1 cellular context compared by ENCODE assay signal in genomic region chr1:11273595-11274234, GRCh38.
TF ChIP-seq lines count a peak whose summit lies in the region.

No MANE protein-coding gene starts in this region.

TF ChIP-seq in K562, 482 proteins besides CTCF, POLR2A, EP300 and RAD21 (continued from another document):
- TF ChIP-seq, protein P1, sequence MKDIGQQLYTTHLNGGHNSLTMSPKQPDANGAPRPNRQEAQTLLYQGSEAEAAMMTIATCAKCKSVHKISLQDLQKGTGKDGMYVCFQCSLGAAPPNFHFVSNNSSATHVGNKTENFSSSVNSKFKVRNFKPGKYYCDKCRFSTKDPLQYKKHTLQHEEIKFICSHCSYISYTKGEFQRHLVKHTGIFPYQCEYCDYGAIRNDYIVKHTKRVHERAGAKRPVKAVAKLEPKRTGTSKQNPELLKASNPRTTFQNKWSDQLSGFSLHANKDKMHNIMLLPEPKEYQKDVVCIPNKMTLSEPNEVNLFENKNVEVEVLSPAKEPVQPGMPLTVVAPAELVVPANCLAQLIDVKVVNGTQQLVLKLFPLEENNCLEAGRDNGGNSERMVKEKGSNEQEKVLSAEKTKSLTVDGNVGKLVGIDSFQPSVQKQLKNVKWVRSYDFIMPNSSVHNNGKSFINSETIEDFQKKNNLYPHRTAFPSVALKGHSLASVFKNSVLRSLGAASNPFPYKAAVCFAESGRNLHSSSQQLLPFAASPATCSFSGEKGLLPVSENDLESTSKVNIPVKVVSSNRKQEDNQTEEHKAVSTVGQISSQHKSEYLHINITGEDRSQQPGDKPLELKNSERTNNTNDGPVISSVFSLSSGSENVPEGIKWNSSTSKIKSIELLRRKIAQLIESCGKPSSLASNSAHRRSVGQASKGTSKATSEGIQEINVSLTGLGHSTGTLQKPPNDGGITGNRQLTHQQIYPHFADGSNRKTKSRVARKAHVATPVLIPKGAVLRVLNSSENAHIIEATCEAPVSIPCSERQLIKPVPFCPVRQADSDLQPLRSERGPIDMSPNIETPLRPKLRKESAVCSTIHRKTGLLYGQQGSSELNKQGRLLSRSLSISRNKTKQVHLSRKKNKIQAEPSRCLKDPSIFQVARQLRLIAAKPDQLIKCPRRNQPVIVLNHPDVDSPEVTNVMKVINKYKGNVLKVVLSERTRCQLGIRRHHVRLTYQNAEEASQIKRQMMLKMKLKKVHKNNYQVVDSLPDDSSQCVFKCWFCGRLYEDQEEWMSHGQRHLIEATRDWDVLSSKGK (CRISPR knock-in tag; IDR thresholded peaks at IDR 0.05), result no peak
- TF ChIP-seq ZNF444 (CRISPR knock-in tag; IDR thresholded peaks at IDR 0.05) (no peak), TOE1 (IDR thresholded peaks at IDR 0.05; ENCODE audit: borderline replicate concordance) (no peak), TOE1 (CRISPR knock-in tag; IDR thresholded peaks at IDR 0.05; ENCODE audit: borderline replicate concordance, low read depth) (0 out of 2 replicates have a peak, but pooled peaks have one; percentile 49), ZFX (CRISPR knock-in tag; IDR thresholded peaks at IDR 0.05) (no peak), NBN (IDR thresholded peaks at IDR 0.05; ENCODE audit: low read depth) (no peak), CBFA2T3 (IDR thresholded peaks at IDR 0.05) (no peak), ZNF12 (CRISPR knock-in tag; IDR thresholded peaks at IDR 0.05) (no peak), SMAD2 (IDR thresholded peaks at IDR 0.05; ENCODE audit: low read depth, low read length) (no peak), PRPF4 (IDR thresholded peaks at IDR 0.05; ENCODE audit: insufficient read depth, low read depth, low read length, poor library complexity, severe bottlenecking) (no peak), RREB1 (CRISPR knock-in tag; IDR thresholded peaks at IDR 0.05) (no peak), KAT7 (CRISPR knock-in tag; IDR thresholded peaks at IDR 0.05; ENCODE audit: borderline replicate concordance) (no peak), ZNF561 (CRISPR knock-in tag; conservative IDR thresholded peaks at IDR 0.05) (no peak), ZNF766 (CRISPR knock-in tag; conservative IDR thresholded peaks at IDR 0.05) (no peak; the same call in 1 of the 2 replicates), SMAD4 (CRISPR knock-in tag; conservative IDR thresholded peaks at IDR 0.05) (no peak), MEIS2 (IDR thresholded peaks at IDR 0.05; ENCODE audit: partially characterized antibody) (no peak), TCF7L2 (IDR thresholded peaks at IDR 0.05; ENCODE audit: low read depth, low read length) (no peak), ZNF23 (CRISPR knock-in tag; IDR thresholded peaks at IDR 0.05) (no peak), ZNF431 (CRISPR knock-in tag; IDR thresholded peaks at IDR 0.05) (no peak), NCOR1 (IDR thresholded peaks at IDR 0.05) (no peak), ZNF124 (CRISPR knock-in tag; IDR thresholded peaks at IDR 0.05) (no peak), ZNF274 (IDR thresholded peaks at IDR 0.05; ENCODE audit: borderline replicate concordance, low read depth, low read length) (no peak), RBM39 (optimal IDR thresholded peaks at IDR 0.05; ENCODE audit: low read depth, low read length) (no peak), NELFE (IDR thresholded peaks at IDR 0.05; ENCODE audit: insufficient read depth, insufficient read length) (no peak), ZNF717 (CRISPR knock-in tag; IDR thresholded peaks at IDR 0.05) (no peak), ERF (CRISPR knock-in tag; IDR thresholded peaks at IDR 0.05) (no peak), ZNF77 (CRISPR knock-in tag; IDR thresholded peaks at IDR 0.05) (no peak), GABPB2 (CRISPR knock-in tag; conservative IDR thresholded peaks at IDR 0.05) (no peak), NFRKB (IDR thresholded peaks at IDR 0.05; ENCODE audit: low read depth) (no peak), ZNF785 (CRISPR knock-in tag; IDR thresholded peaks at IDR 0.05) (no peak), GATA2 (CRISPR knock-in tag; IDR thresholded peaks at IDR 0.05) (no peak), ZC3H4 (CRISPR knock-in tag; IDR thresholded peaks at IDR 0.05; ENCODE audit: borderline replicate concordance) (no peak), SIN3A (IDR thresholded peaks at IDR 0.05; ENCODE audit: borderline replicate concordance in 2 of 2, control insufficient read depth in 1 of 2, low read depth in 2 of 2, low read length in 2 of 2) (peak in 1 of 2 experiments; percentile 37; a peak in 1 of 4 replicates), MTA1 (IDR thresholded peaks at IDR 0.05; ENCODE audit: borderline replicate concordance) (no peak), ZNF146 (CRISPR knock-in tag; IDR thresholded peaks at IDR 0.05; ENCODE audit: unreplicated experiment) (no peak), ETV1 (tag; conservative IDR thresholded peaks at IDR 0.05; ENCODE audit: low read depth) (no peak), ASH1L (IDR thresholded peaks at IDR 0.05; ENCODE audit: borderline replicate concordance, low read depth, partially characterized antibody) (no peak), TFAM (CRISPR knock-in tag; conservative IDR thresholded peaks at IDR 0.05) (no peak)
- TF ChIP-seq, protein P2, sequence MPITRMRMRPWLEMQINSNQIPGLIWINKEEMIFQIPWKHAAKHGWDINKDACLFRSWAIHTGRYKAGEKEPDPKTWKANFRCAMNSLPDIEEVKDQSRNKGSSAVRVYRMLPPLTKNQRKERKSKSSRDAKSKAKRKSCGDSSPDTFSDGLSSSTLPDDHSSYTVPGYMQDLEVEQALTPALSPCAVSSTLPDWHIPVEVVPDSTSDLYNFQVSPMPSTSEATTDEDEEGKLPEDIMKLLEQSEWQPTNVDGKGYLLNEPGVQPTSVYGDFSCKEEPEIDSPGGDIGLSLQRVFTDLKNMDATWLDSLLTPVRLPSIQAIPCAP (CRISPR knock-in tag; IDR thresholded peaks at IDR 0.05; ENCODE audit: borderline replicate concordance), result 0 out of 2 replicates have a peak, but pooled peaks have one; percentile 71
- TF ChIP-seq, protein P3, sequence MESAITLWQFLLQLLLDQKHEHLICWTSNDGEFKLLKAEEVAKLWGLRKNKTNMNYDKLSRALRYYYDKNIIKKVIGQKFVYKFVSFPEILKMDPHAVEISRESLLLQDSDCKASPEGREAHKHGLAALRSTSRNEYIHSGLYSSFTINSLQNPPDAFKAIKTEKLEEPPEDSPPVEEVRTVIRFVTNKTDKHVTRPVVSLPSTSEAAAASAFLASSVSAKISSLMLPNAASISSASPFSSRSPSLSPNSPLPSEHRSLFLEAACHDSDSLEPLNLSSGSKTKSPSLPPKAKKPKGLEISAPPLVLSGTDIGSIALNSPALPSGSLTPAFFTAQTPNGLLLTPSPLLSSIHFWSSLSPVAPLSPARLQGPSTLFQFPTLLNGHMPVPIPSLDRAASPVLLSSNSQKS (CRISPR knock-in tag; IDR thresholded peaks at IDR 0.05), result no peak
- TF ChIP-seq, protein P4, sequence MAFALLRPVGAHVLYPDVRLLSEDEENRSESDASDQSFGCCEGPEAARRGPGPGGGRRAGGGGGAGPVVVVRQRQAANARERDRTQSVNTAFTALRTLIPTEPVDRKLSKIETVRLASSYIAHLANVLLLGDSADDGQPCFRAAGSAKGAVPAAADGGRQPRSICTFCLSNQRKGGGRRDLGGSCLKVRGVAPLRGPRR (CRISPR knock-in tag; IDR thresholded peaks at IDR 0.05), result no peak
- TF ChIP-seq, protein P5, sequence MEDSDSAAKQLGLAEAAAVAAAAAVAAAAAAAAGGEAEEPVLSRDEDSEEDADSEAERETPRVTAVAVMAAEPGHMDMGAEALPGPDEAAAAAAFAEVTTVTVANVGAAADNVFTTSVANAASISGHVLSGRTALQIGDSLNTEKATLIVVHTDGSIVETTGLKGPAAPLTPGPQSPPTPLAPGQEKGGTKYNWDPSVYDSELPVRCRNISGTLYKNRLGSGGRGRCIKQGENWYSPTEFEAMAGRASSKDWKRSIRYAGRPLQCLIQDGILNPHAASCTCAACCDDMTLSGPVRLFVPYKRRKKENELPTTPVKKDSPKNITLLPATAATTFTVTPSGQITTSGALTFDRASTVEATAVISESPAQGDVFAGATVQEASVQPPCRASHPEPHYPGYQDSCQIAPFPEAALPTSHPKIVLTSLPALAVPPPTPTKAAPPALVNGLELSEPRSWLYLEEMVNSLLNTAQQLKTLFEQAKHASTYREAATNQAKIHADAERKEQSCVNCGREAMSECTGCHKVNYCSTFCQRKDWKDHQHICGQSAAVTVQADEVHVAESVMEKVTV (CRISPR knock-in tag; IDR thresholded peaks at IDR 0.05), result no peak
- TF ChIP-seq, protein P6, sequence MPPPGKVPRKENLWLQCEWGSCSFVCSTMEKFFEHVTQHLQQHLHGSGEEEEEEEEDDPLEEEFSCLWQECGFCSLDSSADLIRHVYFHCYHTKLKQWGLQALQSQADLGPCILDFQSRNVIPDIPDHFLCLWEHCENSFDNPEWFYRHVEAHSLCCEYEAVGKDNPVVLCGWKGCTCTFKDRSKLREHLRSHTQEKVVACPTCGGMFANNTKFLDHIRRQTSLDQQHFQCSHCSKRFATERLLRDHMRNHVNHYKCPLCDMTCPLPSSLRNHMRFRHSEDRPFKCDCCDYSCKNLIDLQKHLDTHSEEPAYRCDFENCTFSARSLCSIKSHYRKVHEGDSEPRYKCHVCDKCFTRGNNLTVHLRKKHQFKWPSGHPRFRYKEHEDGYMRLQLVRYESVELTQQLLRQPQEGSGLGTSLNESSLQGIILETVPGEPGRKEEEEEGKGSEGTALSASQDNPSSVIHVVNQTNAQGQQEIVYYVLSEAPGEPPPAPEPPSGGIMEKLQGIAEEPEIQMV (tag; conservative IDR thresholded peaks at IDR 0.05; ENCODE audit: low read depth), result no peak
- TF ChIP-seq, protein P7, sequence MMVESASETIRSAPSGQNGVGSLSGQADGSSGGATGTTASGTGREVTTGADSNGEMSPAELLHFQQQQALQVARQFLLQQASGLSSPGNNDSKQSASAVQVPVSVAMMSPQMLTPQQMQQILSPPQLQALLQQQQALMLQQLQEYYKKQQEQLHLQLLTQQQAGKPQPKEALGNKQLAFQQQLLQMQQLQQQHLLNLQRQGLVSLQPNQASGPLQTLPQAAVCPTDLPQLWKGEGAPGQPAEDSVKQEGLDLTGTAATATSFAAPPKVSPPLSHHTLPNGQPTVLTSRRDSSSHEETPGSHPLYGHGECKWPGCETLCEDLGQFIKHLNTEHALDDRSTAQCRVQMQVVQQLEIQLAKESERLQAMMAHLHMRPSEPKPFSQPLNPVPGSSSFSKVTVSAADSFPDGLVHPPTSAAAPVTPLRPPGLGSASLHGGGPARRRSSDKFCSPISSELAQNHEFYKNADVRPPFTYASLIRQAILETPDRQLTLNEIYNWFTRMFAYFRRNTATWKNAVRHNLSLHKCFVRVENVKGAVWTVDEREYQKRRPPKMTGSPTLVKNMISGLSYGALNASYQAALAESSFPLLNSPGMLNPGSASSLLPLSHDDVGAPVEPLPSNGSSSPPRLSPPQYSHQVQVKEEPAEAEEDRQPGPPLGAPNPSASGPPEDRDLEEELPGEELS (CRISPR knock-in tag; IDR thresholded peaks at IDR 0.05; ENCODE audit: borderline replicate concordance), result no peak
